25 cellular contexts compared by ENCODE assay signal in the genomic region with DNA sequence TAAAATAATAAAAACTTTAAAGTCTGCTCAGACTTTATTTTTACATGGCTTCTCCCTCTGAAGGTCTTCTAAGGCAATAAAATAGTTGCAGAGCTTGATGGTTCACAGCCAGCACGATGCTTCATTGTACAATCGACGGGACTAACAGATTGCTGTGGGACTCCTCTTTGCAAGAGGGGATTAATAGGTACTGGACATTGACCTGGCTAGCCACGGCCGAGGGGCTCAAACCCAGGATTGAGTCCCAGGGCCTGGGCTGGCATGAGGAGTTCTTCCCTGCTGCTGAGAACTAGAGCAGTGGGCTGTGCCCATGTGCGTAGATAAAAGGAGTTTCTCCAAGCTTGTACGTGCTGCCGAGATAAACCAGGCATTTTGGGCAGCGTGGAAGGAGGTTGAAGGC. TPM values are rescaled to one million over a fixed set of nuclear protein-coding genes. Genes with fewer than 3 reads are reported as not detected.
"Had no signal": no experiment of that assay in that cellular context is flagged by ENCODE, and none has a peak within 500 bp of the region (broad histone marks: within the 10 kb centered on the region; RNA-seq: fewer than 3 reads in every experiment).

No MANE protein-coding gene starts in this region.

- H3K27ac Mint-ChIP-seq: dendritic cell treated with granulocyte-macrophage colony-stimulating factor and Interleukin-4, amounts not matched to agents 40 ng/mL and 50 ng/mL, for 4 days; effector memory CD8-positive, alpha-beta T cell; endodermal cell had no signal

- ATAC-seq: effector memory CD8-positive, alpha-beta T cell; esophagus mucosa; foreskin keratinocyte; gastrocnemius medialis; gastroesophageal sphincter; heart left ventricle; heart right ventricle had no signal

- H3K4me3 Mint-ChIP-seq: dendritic cell treated with granulocyte-macrophage colony-stimulating factor and Interleukin-4, amounts not matched to agents 40 ng/mL and 50 ng/mL, for 4 days; effector memory CD8-positive, alpha-beta T cell; endodermal cell had no signal

- H3K9me3 Mint-ChIP-seq: dendritic cell treated with granulocyte-macrophage colony-stimulating factor and Interleukin-4, amounts not matched to agents 40 ng/mL and 50 ng/mL, for 4 days; effector memory CD8-positive, alpha-beta T cell; endodermal cell had no signal

- DNase-seq: colonic mucosa; cortex of kidney; dermis blood vessel endothelial cell; dorsolateral prefrontal cortex; effector CD4-positive, alpha-beta T cell; effector CD8-positive, alpha-beta T cell; effector memory CD4-positive, alpha-beta T cell; effector memory CD8-positive, alpha-beta T cell; endodermal cell; erythroblast; esophagus squamous epithelium; foreskin fibroblast; foreskin keratinocyte; foreskin melanocyte; gastrocnemius medialis; glutamatergic neuron; head of caudate nucleus; heart left ventricle; heart right ventricle had no signal

- H3K4me1 Mint-ChIP-seq: endodermal cell had no signal

RNA-seq across cellular contexts. Expression of gene BCO1, which starts 52.6 kb away (rescaled TPM):
- total RNA-seq: dermis blood vessel endothelial cell, endothelial cell of umbilical vein, fibroblast of villous mesenchyme, foreskin keratinocyte, gastrocnemius medialis, glomerular endothelial cell had no signal
